Comparison of ENCODE assay signal across 10 cellular contexts in the genomic region with DNA sequence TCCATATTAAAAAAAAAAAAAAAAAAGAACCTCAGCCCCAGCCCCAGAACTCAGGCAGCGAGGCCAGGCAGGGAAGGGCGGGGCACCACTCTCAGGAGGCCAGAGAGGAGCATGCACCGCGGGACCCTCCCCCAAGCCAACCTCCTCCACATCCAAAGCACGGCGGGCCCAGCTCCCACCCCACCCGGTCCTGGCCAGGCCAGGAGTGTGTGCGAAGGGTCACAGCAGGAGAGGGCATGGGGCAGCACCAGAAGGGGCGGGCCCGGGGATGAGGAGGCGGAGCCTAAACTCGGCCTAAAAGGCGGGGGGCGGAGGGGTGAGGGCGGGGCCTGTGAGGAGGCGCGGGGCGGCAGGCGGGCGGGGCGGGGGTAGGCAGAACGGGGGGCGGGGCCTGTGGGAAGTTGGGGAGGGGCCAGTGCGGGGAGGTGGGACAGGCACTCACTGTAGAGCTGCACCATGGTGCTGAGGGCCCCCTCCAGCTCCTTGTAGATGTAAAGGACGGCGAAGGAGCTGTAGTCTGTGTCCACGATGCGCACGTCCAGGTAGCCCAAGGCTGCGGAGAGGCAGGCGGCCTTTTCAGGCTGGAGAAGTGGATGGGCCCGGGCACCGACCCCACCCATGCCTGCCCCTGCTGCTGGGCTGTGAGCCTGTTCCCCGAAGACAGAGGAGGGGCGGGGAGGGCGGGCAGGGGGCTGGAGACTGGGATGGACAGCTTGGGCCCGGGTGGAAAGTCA. TPM values are rescaled to one million over a fixed set of nuclear protein-coding genes. Genes with fewer than 3 reads are reported as not detected.
DNase-seq lines count a peak whose midpoint lies in the region; ATAC-seq and TF ChIP-seq lines count a peak whose summit lies in the region.
"Had no signal": no experiment of that assay in that cellular context is flagged by ENCODE, and none has a peak within 500 bp of the region (broad histone marks: within the 10 kb centered on the region; RNA-seq: fewer than 3 reads in every experiment).

No MANE protein-coding gene starts in this region.

- H3K4me1 Mint-ChIP-seq in activated CD8-positive, alpha-beta memory T cell treated with anti-CD3 and anti-CD28 coated beads, Interleukin-2, amount 10 ng/mL, durations not matched to agents 7 days and 5 days: peaks cover 16% of the 10 kb centered on the region

- 15 to 19% (median 18%) methylated on average over 8 to 37 of the region's 37 CpGs for WGBS in stomach, 5 donors

- H3K9me3 ChIP-seq in stomach: no peaks in the 10 kb centered on the region

- H3K36me3 ChIP-seq in stomach: no peaks in the 10 kb centered on the region

- no peak overlapping the region for H3K4me3 ChIP-seq in stomach

- DNase-seq in activated CD8-positive, alpha-beta memory T cell treated with anti-CD3 and anti-CD28 coated beads, Interleukin-2, amount 10 ng/mL, durations not matched to agents 7 days and 5 days: no peak
- no peak for DNase-seq in activated CD8-positive, alpha-beta memory T cell treated with anti-CD3 and anti-CD28 coated beads for 24 hours
- DNase-seq in activated CD4-positive, alpha-beta T cell treated with anti-CD3 and anti-CD28 coated beads for 4 hours: peak; percentile 33 to 47
- peak; percentile 66 for DNase-seq in left ventricle myocardium superior
- DNase-seq in stomach: peak; percentile 56
- DNase-seq in NCI-H510A (lab: John Stamatoyannopoulos, UW): no peak

- peaks cover 0 to 16% (median 14%) of the 10 kb centered on the region in 4 donors for H3K4me1 ChIP-seq in stomach

- peak; percentile 35 for ATAC-seq in activated CD8-positive, alpha-beta memory T cell treated with anti-CD3 and anti-CD28 coated beads, Interleukin-2, amount 10 ng/mL, durations not matched to agents 7 days and 5 days
- ATAC-seq in left ventricle myocardium superior (peak; percentile 39), HG03432 (IDR thresholded peaks at IDR 0.05; ENCODE audit: unreplicated experiment) (no peak), GM21529 (IDR thresholded peaks at IDR 0.05; ENCODE audit: unreplicated experiment) (no peak)

- TF ChIP-seq EP300 in stomach (IDR thresholded peaks at IDR 0.05): no peak

- peaks cover 0 to 83% (median 12%) of the 10 kb centered on the region in 3 donors for H3K27me3 ChIP-seq in stomach

- H3K27ac ChIP-seq in stomach: no peak overlapping the region

- CTCF ChIA-PET in activated CD8-positive, alpha-beta memory T cell treated with anti-CD3 and anti-CD28 coated beads, Interleukin-2, amount 10 ng/mL, durations not matched to agents 7 days and 5 days (lab: Charles Lee): interaction anchor here (2.0 kb wide), 1 partner anchor 25 kb away, joined by 6 read pairs; no protein-coding TSS in a partner anchor

- TF ChIP-seq CTCF in stomach (IDR thresholded peaks at IDR 0.05): no peak

- no peak overlapping the region for H3K27ac Mint-ChIP-seq in activated CD8-positive, alpha-beta memory T cell treated with anti-CD3 and anti-CD28 coated beads, Interleukin-2, amount 10 ng/mL, durations not matched to agents 7 days and 5 days
- H3K27ac Mint-ChIP-seq: T-cell had no signal

- H3K36me3 Mint-ChIP-seq in activated CD8-positive, alpha-beta memory T cell treated with anti-CD3 and anti-CD28 coated beads, Interleukin-2, amount 10 ng/mL, durations not matched to agents 7 days and 5 days: no peaks in the 10 kb centered on the region
- H3K36me3 Mint-ChIP-seq: T-cell had no signal

- H3K27me3 Mint-ChIP-seq in activated CD8-positive, alpha-beta memory T cell treated with anti-CD3 and anti-CD28 coated beads, Interleukin-2, amount 10 ng/mL, durations not matched to agents 7 days and 5 days: peaks cover 13% of the 10 kb centered on the region

- no peaks in the 10 kb centered on the region for H3K9me3 Mint-ChIP-seq in activated CD8-positive, alpha-beta memory T cell treated with anti-CD3 and anti-CD28 coated beads, Interleukin-2, amount 10 ng/mL, durations not matched to agents 7 days and 5 days (ENCODE audit: low read depth)
- H3K9me3 Mint-ChIP-seq: T-cell had no signal

- no peak overlapping the region for H3K4me3 Mint-ChIP-seq in activated CD8-positive, alpha-beta memory T cell treated with anti-CD3 and anti-CD28 coated beads, Interleukin-2, amount 10 ng/mL, durations not matched to agents 7 days and 5 days
- H3K4me3 Mint-ChIP-seq: T-cell had no signal

- intact Hi-C loops in left ventricle myocardium superior (cut with micrococcal nuclease) (no loop called here), stomach (cut with DNase I; ENCODE audit: low total_unique reads) (no loop called here)

- no peak for TF ChIP-seq POLR2A in stomach (IDR thresholded peaks at IDR 0.05)

RNA-seq across cellular contexts. Expression of a gene that starts 1.2 kb away (rescaled TPM):
- not detected for total RNA-seq in activated CD8-positive, alpha-beta memory T cell treated with anti-CD3 and anti-CD28 coated beads, Interleukin-2, amount 10 ng/mL, durations not matched to agents 7 days and 5 days
- total RNA-seq in left ventricle myocardium superior: 0.59 TPM
- not detected for total RNA-seq in stomach
- polyA plus RNA-seq in stomach: not detected
- total RNA-seq: T-cell had no signal

RNA-seq across cellular contexts. Expression of a gene that starts 5.0 kb away (rescaled TPM):
- total RNA-seq in activated CD8-positive, alpha-beta memory T cell treated with anti-CD3 and anti-CD28 coated beads, Interleukin-2, amount 10 ng/mL, durations not matched to agents 7 days and 5 days: not detected
- total RNA-seq in left ventricle myocardium superior (not detected), stomach (not detected)
- not detected for polyA plus RNA-seq in stomach
- total RNA-seq: glomerular endothelial cell had no signal

RNA-seq across cellular contexts. Expression of a gene that starts 14.8 kb away (rescaled TPM):
- total RNA-seq in activated CD8-positive, alpha-beta memory T cell treated with anti-CD3 and anti-CD28 coated beads, Interleukin-2, amount 10 ng/mL, durations not matched to agents 7 days and 5 days: not detected
- total RNA-seq in left ventricle myocardium superior (17.4 TPM), stomach (10 to 100 TPM in 2 of 5 donors, 1 to 10 TPM in 1, not detected in 2; 7.0 to 31.2 (median 12.5) TPM)
- 10 to 100 TPM; 18.8 to 23.2 (median 19.5) TPM for polyA plus RNA-seq in stomach
- total RNA-seq: glomerular endothelial cell, T-cell had no signal

RNA-seq across cellular contexts. Expression of a gene that starts 20.3 kb away (rescaled TPM):
- total RNA-seq in activated CD8-positive, alpha-beta memory T cell treated with anti-CD3 and anti-CD28 coated beads, Interleukin-2, amount 10 ng/mL, durations not matched to agents 7 days and 5 days: under 1 TPM in 1 of 2 experiments, not detected in 1; 0.68 TPM
- 10.6 TPM for total RNA-seq in left ventricle myocardium superior
- 10 to 100 TPM in 1 of 5 donors, 1 to 10 TPM in 3, under 1 TPM in 1; 0.58 to 25.5 (median 4.9) TPM for total RNA-seq in stomach
- 10 to 100 TPM in 2 of 3 donors, 1 to 10 TPM in 1; 7.7 to 18.4 (median 10.2) TPM for polyA plus RNA-seq in stomach
- total RNA-seq: glomerular endothelial cell had no signal

RNA-seq across cellular contexts. Expression of a gene that starts 28.1 kb away (rescaled TPM):
- 10 to 100 TPM; 31.7 to 32.8 TPM for total RNA-seq in activated CD8-positive, alpha-beta memory T cell treated with anti-CD3 and anti-CD28 coated beads, Interleukin-2, amount 10 ng/mL, durations not matched to agents 7 days and 5 days
- total RNA-seq in left ventricle myocardium superior (74.2 TPM), stomach (100 to 1,000 TPM in 1 of 5 donors, 10 to 100 TPM in 4; 11.1 to 152 (median 64.5) TPM)
- polyA plus RNA-seq in stomach: 100 to 1,000 TPM; 139 to 219 (median 195) TPM

Comparison
In these comparisons a context has a peak if more than half of its experiments do, and no peak if none do; other contexts are left out.
1. ATAC-seq: peak in activated CD8-positive, alpha-beta memory T cell treated with anti-CD3 and anti-CD28 coated beads, Interleukin-2, amount 10 ng/mL, durations not matched to agents 7 days and 5 days (single experiment) and left ventricle myocardium superior (single experiment); none in HG03432 (single experiment) and GM21529 (single experiment).
2. DNase-seq: peak in activated CD4-positive, alpha-beta T cell treated with anti-CD3 and anti-CD28 coated beads for 4 hours (2 of 2), left ventricle myocardium superior (single experiment) and stomach (single experiment); none in activated CD8-positive, alpha-beta memory T cell treated with anti-CD3 and anti-CD28 coated beads, Interleukin-2, amount 10 ng/mL, durations not matched to agents 7 days and 5 days (single experiment), activated CD8-positive, alpha-beta memory T cell treated with anti-CD3 and anti-CD28 coated beads for 24 hours (single experiment) and NCI-H510A (single experiment).